30 cellular contexts compared by ENCODE assay signal in the genomic region with DNA sequence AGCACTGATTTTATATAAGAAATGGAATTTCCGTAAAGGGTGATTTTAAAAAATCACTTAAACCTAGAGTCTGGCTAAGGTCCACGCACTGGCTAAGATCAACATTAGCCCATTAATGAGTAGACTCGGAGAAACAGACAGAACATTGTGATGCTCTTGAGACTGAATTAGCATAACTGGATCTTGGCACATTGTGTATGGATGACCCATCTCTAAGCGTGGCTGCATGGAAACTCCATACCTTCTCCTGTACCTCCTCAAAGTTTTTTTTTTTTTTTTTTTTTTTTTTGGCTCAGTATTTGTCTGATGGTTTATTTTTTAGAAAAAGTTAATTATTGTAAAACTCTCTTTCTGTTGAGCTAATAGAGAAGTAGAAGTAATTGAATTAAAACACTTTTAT.
"Had no signal": no experiment of that assay in that cellular context is flagged by ENCODE, and none has a peak within 500 bp of the region (broad histone marks: within the 10 kb centered on the region; RNA-seq: fewer than 3 reads in every experiment).

No MANE protein-coding gene starts in this region.

- H3K9me3 Mint-ChIP-seq: activated CD4-positive, alpha-beta memory T cell treated with anti-CD3 and anti-CD28 coated beads for 36 hours; activated CD4-positive, alpha-beta T cell treated with anti-CD3 and anti-CD28 coated beads, Interleukin-2, amount 10 ng/mL, durations not matched to agents 24 days and 14 days; activated naive CD4-positive, alpha-beta T cell treated with anti-CD3 and anti-CD28 coated beads for 36 hours; activated naive CD4-positive, alpha-beta T cell treated with anti-CD3 and anti-CD28 coated beads, Interleukin-2, amount 50 U/mL, for 24 hours; activated naive CD8-positive, alpha-beta T cell treated with anti-CD3 and anti-CD28 coated beads for 36 hours; activated naive CD8-positive, alpha-beta T cell treated with anti-CD3 and anti-CD28 coated beads, Interleukin-2, amount 50 U/mL, for 24 hours; activated T-helper 1 cell treated with anti-CD3 and anti-CD28 coated beads, Interleukin-12 subunit alpha, Interleukin-12 subunit beta, Interleukin-2, Interleukin-4 antibody, amounts not matched to agents 30 ng/mL and 10 ng/mL and 1 ng/mL, durations not matched to agents 14 hours and 24 hours and 36 hours; activated T-helper 2 cell treated with anti-CD3 and anti-CD28 coated beads, Interferon-gamma antibody, Interleukin-2, Interleukin-4, amounts not matched to agents 10 μg/mL and 5 μg/mL and 100 μg/mL, durations not matched to agents 14 hours and 24 hours and 36 hours; endodermal cell had no signal

- H3K27ac Mint-ChIP-seq: activated CD4-positive, alpha-beta memory T cell treated with anti-CD3 and anti-CD28 coated beads for 36 hours; activated CD4-positive, alpha-beta T cell treated with anti-CD3 and anti-CD28 coated beads for 36 hours; activated CD4-positive, alpha-beta T cell treated with anti-CD3 and anti-CD28 coated beads, Interleukin-2, amount 10 ng/mL, durations not matched to agents 24 days and 14 days; activated CD8-positive, alpha-beta memory T cell treated with anti-CD3 and anti-CD28 coated beads, Interleukin-2, amount 10 ng/mL, durations not matched to agents 7 days and 5 days; activated CD8-positive, alpha-beta T cell treated with anti-CD3 and anti-CD28 coated beads, Interleukin-2, amount 10 ng/mL, durations not matched to agents 7 days and 5 days; activated naive CD4-positive, alpha-beta T cell treated with anti-CD3 and anti-CD28 coated beads for 36 hours; activated naive CD4-positive, alpha-beta T cell treated with anti-CD3 and anti-CD28 coated beads, Interleukin-2, amount 50 U/mL, for 24 hours; activated naive CD8-positive, alpha-beta T cell treated with anti-CD3 and anti-CD28 coated beads for 36 hours; activated naive CD8-positive, alpha-beta T cell treated with anti-CD3 and anti-CD28 coated beads, Interleukin-2, amount 50 U/mL, for 24 hours; activated T-helper 1 cell treated with anti-CD3 and anti-CD28 coated beads, Interleukin-12 subunit alpha, Interleukin-12 subunit beta, Interleukin-2, Interleukin-4 antibody, amounts not matched to agents 30 ng/mL and 10 ng/mL and 1 ng/mL, durations not matched to agents 14 hours and 24 hours and 36 hours; activated T-helper 2 cell treated with anti-CD3 and anti-CD28 coated beads, Interferon-gamma antibody, Interleukin-2, Interleukin-4, amounts not matched to agents 10 μg/mL and 5 μg/mL and 100 μg/mL, durations not matched to agents 14 hours and 24 hours and 36 hours; endodermal cell had no signal

- H3K27me3 ChIP-seq: adrenal gland, body of pancreas, colonic mucosa, gastrocnemius medialis had no signal

- H3K27me3 Mint-ChIP-seq: activated naive CD4-positive, alpha-beta T cell treated with anti-CD3 and anti-CD28 coated beads, Interleukin-2, amount 50 U/mL, for 24 hours had no signal

- ATAC-seq: activated CD4-positive, alpha-beta T cell treated with anti-CD3 and anti-CD28 coated beads for 36 hours; activated CD8-positive, alpha-beta memory T cell treated with anti-CD3 and anti-CD28 coated beads, Interleukin-2, amount 10 ng/mL, durations not matched to agents 7 days and 5 days; activated CD8-positive, alpha-beta T cell treated with anti-CD3 and anti-CD28 coated beads, Interleukin-2, amount 10 ng/mL, durations not matched to agents 7 days and 5 days; activated naive CD8-positive, alpha-beta T cell treated with anti-CD3 and anti-CD28 coated beads, Interleukin-2, amount 50 U/mL, for 24 hours; body of pancreas; gastrocnemius medialis had no signal

- H3K4me1 Mint-ChIP-seq: activated CD4-positive, alpha-beta T cell treated with anti-CD3 and anti-CD28 coated beads for 36 hours; activated CD4-positive, alpha-beta T cell treated with anti-CD3 and anti-CD28 coated beads, Interleukin-2, amount 10 ng/mL, durations not matched to agents 24 days and 14 days; activated CD8-positive, alpha-beta memory T cell treated with anti-CD3 and anti-CD28 coated beads, Interleukin-2, amount 10 ng/mL, durations not matched to agents 7 days and 5 days; activated naive CD4-positive, alpha-beta T cell treated with anti-CD3 and anti-CD28 coated beads, Interleukin-2, amount 50 U/mL, for 24 hours; activated naive CD8-positive, alpha-beta T cell treated with anti-CD3 and anti-CD28 coated beads for 36 hours; activated naive CD8-positive, alpha-beta T cell treated with anti-CD3 and anti-CD28 coated beads, Interleukin-2, amount 50 U/mL, for 24 hours had no signal

- H3K4me3 ChIP-seq: adrenal gland, body of pancreas, colonic mucosa, gastrocnemius medialis had no signal

- H3K4me3 Mint-ChIP-seq: activated CD4-positive, alpha-beta memory T cell treated with anti-CD3 and anti-CD28 coated beads for 36 hours; activated CD4-positive, alpha-beta T cell treated with anti-CD3 and anti-CD28 coated beads for 36 hours; activated CD4-positive, alpha-beta T cell treated with anti-CD3 and anti-CD28 coated beads, Interleukin-2, amount 10 ng/mL, durations not matched to agents 24 days and 14 days; activated CD8-positive, alpha-beta memory T cell treated with anti-CD3 and anti-CD28 coated beads, Interleukin-2, amount 10 ng/mL, durations not matched to agents 7 days and 5 days; activated CD8-positive, alpha-beta T cell treated with anti-CD3 and anti-CD28 coated beads, Interleukin-2, amount 10 ng/mL, durations not matched to agents 7 days and 5 days; activated naive CD4-positive, alpha-beta T cell treated with anti-CD3 and anti-CD28 coated beads for 36 hours; activated naive CD4-positive, alpha-beta T cell treated with anti-CD3 and anti-CD28 coated beads, Interleukin-2, amount 50 U/mL, for 24 hours; activated naive CD8-positive, alpha-beta T cell treated with anti-CD3 and anti-CD28 coated beads for 36 hours; activated naive CD8-positive, alpha-beta T cell treated with anti-CD3 and anti-CD28 coated beads, Interleukin-2, amount 50 U/mL, for 24 hours; activated T-helper 1 cell treated with anti-CD3 and anti-CD28 coated beads, Interleukin-12 subunit alpha, Interleukin-12 subunit beta, Interleukin-2, Interleukin-4 antibody, amounts not matched to agents 30 ng/mL and 10 ng/mL and 1 ng/mL, durations not matched to agents 14 hours and 24 hours and 36 hours; endodermal cell had no signal

- H3K36me3 Mint-ChIP-seq: activated CD4-positive, alpha-beta memory T cell treated with anti-CD3 and anti-CD28 coated beads for 36 hours; activated CD8-positive, alpha-beta memory T cell treated with anti-CD3 and anti-CD28 coated beads, Interleukin-2, amount 10 ng/mL, durations not matched to agents 7 days and 5 days; activated naive CD4-positive, alpha-beta T cell treated with anti-CD3 and anti-CD28 coated beads, Interleukin-2, amount 50 U/mL, for 24 hours; activated naive CD8-positive, alpha-beta T cell treated with anti-CD3 and anti-CD28 coated beads for 36 hours had no signal

- H3K4me1 ChIP-seq: adrenal gland, body of pancreas, colonic mucosa had no signal

- H3K9me3 ChIP-seq: adrenal gland, body of pancreas, colonic mucosa, gastrocnemius medialis had no signal

- H3K27ac ChIP-seq: adrenal gland, body of pancreas, colonic mucosa, gastrocnemius medialis had no signal

- H3K36me3 ChIP-seq: adrenal gland, colonic mucosa, gastrocnemius medialis had no signal

- DNase-seq: activated CD4-positive, alpha-beta memory T cell treated with anti-CD3 and anti-CD28 coated beads for 36 hours; activated CD4-positive, alpha-beta T cell treated with anti-CD3 and anti-CD28 coated beads for 36 hours; activated CD4-positive, alpha-beta T cell treated with anti-CD3 and anti-CD28 coated beads, Interleukin-2, amount 10 ng/mL, durations not matched to agents 24 days and 14 days; activated CD4-positive, CD25-positive, alpha-beta regulatory T cell; activated CD4-positive, CD25-positive, alpha-beta regulatory T cell treated with anti-CD3 and anti-CD28 coated beads, Interleukin-2, amount 50 U/mL, for 72 hours; activated CD8-positive, alpha-beta memory T cell treated with anti-CD3 and anti-CD28 coated beads, Interleukin-2, amount 10 ng/mL, durations not matched to agents 7 days and 5 days; activated CD8-positive, alpha-beta memory T cell treated with anti-CD3 and anti-CD28 coated beads, Interleukin-2, amount 50 U/mL, for 4 hours; activated CD8-positive, alpha-beta T cell treated with anti-CD3 and anti-CD28 coated beads, Interleukin-2, amount 10 ng/mL, durations not matched to agents 7 days and 5 days; activated effector memory CD4-positive, alpha-beta T cell treated with anti-CD3 and anti-CD28 coated beads, Interleukin-2, amount 50 U/mL, for 16 hours; activated naive CD4-positive, alpha-beta T cell treated with anti-CD3 and anti-CD28 coated beads for 36 hours; activated naive CD8-positive, alpha-beta T cell treated with anti-CD3 and anti-CD28 coated beads for 36 hours; activated naive CD8-positive, alpha-beta T cell treated with anti-CD3 and anti-CD28 coated beads, Interleukin-2, amount 50 U/mL, for 24 hours; activated T-cell treated with anti-CD3 and anti-CD28 coated beads, Interleukin-2, amount 50 U/mL, for 1 hour; activated T-cell treated with anti-CD3 and anti-CD28 coated beads, Interleukin-2, amount 50 U/mL, for 48 hours; adrenal gland; amygdala; aorta; body of pancreas; central memory CD4-positive, alpha-beta T cell; cerebellar nuclear complex; colonic mucosa; effector memory CD4-positive, alpha-beta T cell; endodermal cell; foreskin fibroblast; gastrocnemius medialis; glutamatergic neuron; T-helper 2 cell had no signal
